Comparison of ENCODE assay signal across 26 cellular contexts in the genomic region with DNA sequence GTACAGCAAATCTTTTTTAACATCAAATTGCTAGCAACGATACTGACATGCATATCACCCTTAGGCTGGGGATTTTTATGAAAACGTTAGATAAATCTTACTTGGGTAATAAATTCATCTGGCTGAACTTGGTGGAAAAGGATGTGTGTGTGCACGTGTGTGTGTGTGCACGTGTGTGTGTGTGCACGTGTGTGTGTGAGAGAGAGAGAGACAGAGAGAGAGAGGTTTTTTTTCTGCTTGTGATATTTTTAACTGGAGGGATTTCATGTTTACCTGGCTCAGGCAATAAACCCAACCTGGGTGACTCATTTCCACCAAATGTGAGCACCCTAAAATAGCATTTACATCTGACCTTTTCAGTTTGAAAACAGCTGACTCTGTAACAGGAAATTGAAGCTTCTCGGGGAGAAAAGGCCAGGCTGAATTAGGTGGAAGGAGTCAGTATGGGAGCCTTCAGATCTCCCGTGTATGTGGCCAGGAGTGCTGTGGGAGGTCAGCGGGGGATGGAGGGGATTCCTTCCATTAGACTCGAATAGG.
DNase-seq lines count a peak whose midpoint lies in the region; ATAC-seq, FAIRE-seq and TF ChIP-seq lines count a peak whose summit lies in the region.
"Had no signal": no experiment of that assay in that cellular context is flagged by ENCODE, and none has a peak within 500 bp of the region (broad histone marks: within the 10 kb centered on the region; RNA-seq: fewer than 3 reads in every experiment).

No MANE protein-coding gene starts in this region.

- TF ChIP-seq CTCF in GM12865 (IDR thresholded peaks at IDR 0.05; ENCODE audit: insufficient read depth, low read depth, low read length, missing control alignments) (no peak), KMS-11 (conservative IDR thresholded peaks at IDR 0.05; ENCODE audit: low read depth, low read length) (no peak), bronchial epithelial cell (IDR thresholded peaks at IDR 0.05; ENCODE audit: insufficient read depth, low read length, severe bottlenecking) (no peak), keratinocyte (optimal IDR thresholded peaks at IDR 0.05 in 1 of 3, IDR thresholded peaks at IDR 0.05 in 1 of 3, conservative IDR thresholded peaks at IDR 0.05 in 1 of 3; ENCODE audit: extremely low read depth in 1 of 3, insufficient read depth in 2 of 3, low read length in 3 of 3) (no peak), vagina (IDR thresholded peaks at IDR 0.05) (no peak), coronary artery (IDR thresholded peaks at IDR 0.05) (no peak)

- H3K27ac ChIP-seq in KMS-11, result no peak overlapping the region
- H3K27ac ChIP-seq in keratinocyte (ENCODE audit: control insufficient read depth, insufficient read depth, low read length), result no peak overlapping the region
- no peak overlapping the region for H3K27ac ChIP-seq in vagina
- no peak overlapping the region for H3K27ac ChIP-seq in coronary artery
- H3K27ac ChIP-seq: A549, gastrocnemius medialis, hepatocyte, thoracic aorta had no signal

- ATAC-seq in GM18505 (IDR thresholded peaks at IDR 0.05; ENCODE audit: unreplicated experiment), result no peak
- ATAC-seq: A549; activated CD4-positive, alpha-beta T cell treated with anti-CD3 and anti-CD28 coated beads for 36 hours; activated CD8-positive, alpha-beta T cell treated with anti-CD3 and anti-CD28 coated beads, Interleukin-2, amount 10 ng/mL, durations not matched to agents 7 days and 5 days; activated naive CD4-positive, alpha-beta T cell treated with anti-CD3 and anti-CD28 coated beads, Interleukin-2, amount 50 U/mL, for 72 hours; gastrocnemius medialis; left ventricle myocardium superior; natural killer cell treated with Interleukin-12 subunit alpha and Interleukin-12 subunit beta and Interleukin-15 and Interleukin-18, amount 100 ng/mL, for 72 hours; Right ventricle myocardium inferior had no signal

- DNase-seq in GM12865 (ENCODE audit: low read depth), result peak; percentile 41
- DNase-seq in bronchial epithelial cell (ENCODE audit: low read depth), result peak; percentile 38
- no peak for DNase-seq in keratinocyte (ENCODE audit: low read depth, low spot score)
- DNase-seq in SW 1271 (lab: John Stamatoyannopoulos, UW), result no peak
- DNase-seq in vagina (ENCODE audit: extremely low spot score in 2 of 2), result no peak
- no peak for DNase-seq in coronary artery (ENCODE audit: low spot score)
- DNase-seq: activated CD4-positive, alpha-beta T cell treated with anti-CD3 and anti-CD28 coated beads for 36 hours; activated CD8-positive, alpha-beta T cell treated with anti-CD3 and anti-CD28 coated beads, Interleukin-2, amount 10 ng/mL, durations not matched to agents 7 days and 5 days; AML-193; anterior cingulate cortex; CD4-positive, alpha-beta T cell; EL; gastrocnemius medialis; left ventricle myocardium superior; midbrain; NCI-H1417 treated with DMSO at 0.1 percent for 48 hours; NCI-H345; NCI-H82 had no signal

- H3K4me3 ChIP-seq in GM12865 (ENCODE audit: low read depth, low read length) (no peak overlapping the region), KMS-11 (IDR thresholded peaks at IDR 0.05; ENCODE audit: insufficient read depth, low read depth, low read length) (no peak overlapping the region), bronchial epithelial cell (ENCODE audit: low read depth, low read length) (no peak overlapping the region), keratinocyte (ENCODE audit: control insufficient read depth in 2 of 3, extremely low read depth in 1 of 3, insufficient read depth in 2 of 3, low read depth in 1 of 3, low read length in 3 of 3) (no peak overlapping the region), vagina (no peak overlapping the region), coronary artery (no peak overlapping the region)
- H3K4me3 ChIP-seq: A549, gastrocnemius medialis, hepatocyte, thoracic aorta had no signal

- peak overlapping the region; percentile 34; the same call in 1 of the 2 replicates for H2AFZ ChIP-seq in KMS-11 (ENCODE audit: low read depth)
- peak overlapping the region; percentile 37 for H2AFZ ChIP-seq in keratinocyte (ENCODE audit: control insufficient read depth, low read length)
- H2AFZ ChIP-seq: hepatocyte had no signal

- H3K36me3 ChIP-seq in KMS-11 (ENCODE audit: insufficient read depth) (no peaks in the 10 kb centered on the region), bronchial epithelial cell (ENCODE audit: control insufficient read depth, insufficient read depth, low read length) (no peaks in the 10 kb centered on the region), keratinocyte (ENCODE audit: control insufficient read depth in 2 of 2, extremely low read depth in 1 of 2, insufficient read depth in 2 of 2, low read length in 2 of 2) (no peaks in the 10 kb centered on the region), vagina (no peaks in the 10 kb centered on the region)
- H3K36me3 ChIP-seq: gastrocnemius medialis, thoracic aorta had no signal

- TF ChIP-seq POLR2A in GM18505 (IDR thresholded peaks at IDR 0.05; ENCODE audit: borderline replicate concordance, extremely low read depth, insufficient read depth, insufficient read length) (no peak), vagina (IDR thresholded peaks at IDR 0.05) (no peak)

- no peaks in the 10 kb centered on the region for H3K4me1 ChIP-seq in KMS-11 (ENCODE audit: low read depth, poor library complexity, severe bottlenecking)
- peaks cover 10% of the 10 kb centered on the region for H3K4me1 ChIP-seq in keratinocyte (ENCODE audit: control insufficient read depth, extremely low read depth, insufficient read depth, low read length)
- no peaks in the 10 kb centered on the region for H3K4me1 ChIP-seq in vagina
- H3K4me1 ChIP-seq: A549, gastrocnemius medialis had no signal

- H3K4me2 ChIP-seq in KMS-11 (no peak overlapping the region), keratinocyte (ENCODE audit: control insufficient read depth, extremely low read depth, insufficient read depth, low read depth, low read length) (peak overlapping the region; percentile 45)
- H3K4me2 ChIP-seq: A549, hepatocyte had no signal

- intact Hi-C loops in vagina (cut with DNase I), result no loop called here

- H3K27me3 ChIP-seq in KMS-11 (ENCODE audit: insufficient read depth, low read depth), result no peaks in the 10 kb centered on the region
- H3K27me3 ChIP-seq in bronchial epithelial cell (ENCODE audit: control insufficient read depth, insufficient read depth, low read length), result no peaks in the 10 kb centered on the region
- H3K27me3 ChIP-seq in keratinocyte (ENCODE audit: control insufficient read depth, extremely low read depth, insufficient read depth, low read length), result no peaks in the 10 kb centered on the region
- no peaks in the 10 kb centered on the region for H3K27me3 ChIP-seq in vagina
- H3K27me3 ChIP-seq: gastrocnemius medialis, hepatocyte had no signal

- H3K79me2 ChIP-seq in KMS-11 (ENCODE audit: insufficient read depth, low read depth) (no peaks in the 10 kb centered on the region), keratinocyte (ENCODE audit: control insufficient read depth, insufficient read depth, low read length) (no peaks in the 10 kb centered on the region)
- H3K79me2 ChIP-seq: hepatocyte had no signal

- dilution Hi-C loops in keratinocyte (cut with MboI; ENCODE audit: extremely low pct_ligation_motif_present, low sequenced_read_pairs), result no loop called here

- H3K9me1 ChIP-seq in keratinocyte (ENCODE audit: control insufficient read depth, extremely low read depth, insufficient read depth, low read length), result no peaks in the 10 kb centered on the region

- FAIRE-seq in bronchial epithelial cell (lab: Jason Lieb, UNC) (no peak), keratinocyte (lab: Jason Lieb, UNC) (peak; percentile 5)
- FAIRE-seq: A549 had no signal

- H3K9me3 ChIP-seq in keratinocyte (ENCODE audit: control insufficient read depth, low read depth, low read length), result peaks cover 3% of the 10 kb centered on the region
- peaks cover 10% of the 10 kb centered on the region for H3K9me3 ChIP-seq in vagina
- H3K9me3 ChIP-seq: A549 had no signal

- H4K20me1 ChIP-seq in KMS-11 (ENCODE audit: insufficient read depth), result no peaks in the 10 kb centered on the region
- no peaks in the 10 kb centered on the region for H4K20me1 ChIP-seq in keratinocyte (ENCODE audit: control insufficient read depth, extremely low read depth, insufficient read depth, low read length)

- H3K9ac ChIP-seq in KMS-11 (no peak overlapping the region), keratinocyte (ENCODE audit: control insufficient read depth, extremely low read depth, insufficient read depth, low read length) (no peak overlapping the region)

Comparison
In these comparisons a context has a peak if more than half of its experiments do, and no peak if none do; other contexts are left out.
1. DNase-seq: peak in GM12865 (single experiment) and bronchial epithelial cell (single experiment); none in keratinocyte (single experiment), SW 1271 (0 of 2), vagina (0 of 2) and coronary artery (single experiment).